ENCODE assay signal across 36 cellular contexts in the genomic region with DNA sequence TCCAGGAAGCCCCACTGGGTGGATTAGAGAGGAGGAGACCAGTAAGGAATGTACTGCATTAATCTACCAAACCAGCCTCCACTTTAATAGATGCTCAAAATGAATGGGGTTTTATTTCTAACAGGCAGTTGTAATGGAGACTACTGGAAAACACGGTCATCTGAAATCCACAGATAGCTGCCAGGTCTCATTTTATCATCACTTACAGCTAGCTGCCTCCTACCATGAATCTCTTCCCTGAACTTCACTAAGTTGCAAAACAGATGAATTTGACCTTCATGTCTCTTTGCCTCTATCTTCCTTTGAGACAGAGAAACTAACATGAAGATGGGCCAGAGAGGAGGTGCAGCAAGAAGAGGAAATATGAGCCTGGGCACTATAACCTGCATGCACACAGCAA. TPM values are rescaled to one million over a fixed set of nuclear protein-coding genes. Genes with fewer than 3 reads are reported as not detected.
"Had no signal": no experiment of that assay in that cellular context is flagged by ENCODE, and none has a peak within 500 bp of the region (broad histone marks: within the 10 kb centered on the region; RNA-seq: fewer than 3 reads in every experiment).

No MANE protein-coding gene starts in this region.

- DNase-seq: Karpas-422, Kasumi-1, MG63, MM.1S, MV-4-11, NCI-H1048, NCI-H1092, NCI-H1092 treated with DMSO at 0.1 percent for 48 hours, NCI-H1105, NCI-H1105 treated with DMSO at 0.1 percent for 48 hours, NCI-H1417 treated with DMSO at 0.1 percent for 48 hours, NCI-H1436, NCI-H1436 treated with DMSO at 0.1 percent for 48 hours, NCI-H146, NCI-H1694, NCI-H1694 treated with DMSO at 0.1 percent for 48 hours, NCI-H187, NCI-H187 treated with DMSO at 0.1 percent for 48 hours, NCI-H1930, NCI-H2029, NCI-H2029 treated with DMSO at 0.1 percent for 48 hours, NCI-H2081, NCI-H2081 treated with DMSO at 0.1 percent for 48 hours, NCI-H2107, NCI-H2171, NCI-H2171 treated with DMSO at 0.1 percent for 48 hours, NCI-H2227 treated with DMSO at 0.1 percent for 48 hours, NCI-H226, NCI-H345, NCI-H446, NCI-H446 treated with DMSO at 0.1 percent for 48 hours, NCI-H510A, NCI-H510A treated with DMSO at 0.1 percent for 48 hours, NCI-H524 had no signal

- H3K27me3 ChIP-seq: MG63 had no signal

- H3K4me2 ChIP-seq: KMS-11 had no signal

- H3K9me3 ChIP-seq: MG63 had no signal

- H3K9ac ChIP-seq: KMS-11 had no signal

- H3K27ac ChIP-seq: KMS-11 had no signal

RNA-seq across cellular contexts. Expression of gene ZBTB7C, which starts 21.9 kb away (rescaled TPM):
- total RNA-seq: M059J had no signal
